In the genomic region with DNA sequence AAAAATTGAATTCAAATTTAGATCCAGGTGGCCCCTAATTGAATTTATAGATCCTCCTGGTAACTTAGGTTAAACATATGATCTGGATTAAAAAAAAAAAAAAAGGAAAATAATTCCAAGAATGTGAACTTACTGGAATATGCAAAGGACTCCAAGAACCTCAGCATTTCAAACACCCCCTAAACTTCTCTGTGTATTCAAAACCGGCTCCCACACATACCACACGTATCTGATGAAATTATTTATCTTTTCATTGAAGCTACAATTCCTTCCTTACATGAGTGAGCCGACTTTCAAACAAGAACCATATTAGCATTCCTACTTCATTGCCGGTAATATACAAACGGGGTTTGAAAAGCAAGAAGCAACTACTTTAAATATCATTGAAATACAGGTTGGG, we compare ENCODE assay signal across 24 cellular contexts.
DNase-seq lines count a peak whose midpoint lies in the region; ATAC-seq, FAIRE-seq and TF ChIP-seq lines count a peak whose summit lies in the region.
"Had no signal": no experiment of that assay in that cellular context is flagged by ENCODE, and none has a peak within 500 bp of the region (broad histone marks: within the 10 kb centered on the region; RNA-seq: fewer than 3 reads in every experiment).

No MANE protein-coding gene starts in this region.

- no peak overlapping the region for H3K4me3 ChIP-seq in fibroblast of villous mesenchyme (ENCODE audit: low read depth, low read length)
- H3K4me3 ChIP-seq: thyroid gland had no signal

- H3K9me3 Mint-ChIP-seq in endothelial cell (ENCODE audit: unreplicated experiment) = no peaks in the 10 kb centered on the region
- H3K9me3 Mint-ChIP-seq: activated T-cell treated with anti-CD3 and anti-CD28 coated beads, Interleukin-2, amount 50 U/mL, for 24 hours had no signal

- H3K27me3 Mint-ChIP-seq in endothelial cell (ENCODE audit: unreplicated experiment) = peaks cover 2% of the 10 kb centered on the region

- H3K4me3 Mint-ChIP-seq in endothelial cell (ENCODE audit: unreplicated experiment) = no peak overlapping the region
- H3K4me3 Mint-ChIP-seq: activated T-cell treated with anti-CD3 and anti-CD28 coated beads, Interleukin-2, amount 50 U/mL, for 24 hours; naive thymus-derived CD8-positive, alpha-beta T cell had no signal

- DNase-seq in EL = peak; percentile 73
- peak; percentile 24 for DNase-seq in astrocyte of the hippocampus (ENCODE audit: low read depth, low spot score)
- peak; percentile 43 for DNase-seq in fibroblast of villous mesenchyme (ENCODE audit: low read depth)
- DNase-seq in renal cortical epithelial cell (ENCODE audit: low read depth) = peak; percentile 43
- no peak for DNase-seq in effector CD4-positive, alpha-beta T cell
- DNase-seq in GM12891 (ENCODE audit: insufficient read length, low spot score) = no peak
- DNase-seq in endothelial cell (ENCODE audit: low spot score) = no peak
- DNase-seq: activated CD4-positive, CD25-positive, alpha-beta regulatory T cell treated with anti-CD3 and anti-CD28 coated beads, Interleukin-2, amount 50 U/mL, for 72 hours; activated naive CD4-positive, alpha-beta T cell treated with Interleukin-2 at 50 U/mL for 16 hours; activated T-cell treated with anti-CD3 and anti-CD28 coated beads, Interleukin-2, amount 50 U/mL, for 24 hours; AML-193; aorta; cerebellar nuclear complex; DMS79; kidney; naive thymus-derived CD8-positive, alpha-beta T cell; NCI-H2107; NCI-H510A treated with DMSO at 0.1 percent for 48 hours; posterior cingulate gyrus; stimulated activated CD4-positive, alpha-beta T cell treated with anti-CD3 and anti-CD28 coated beads, Interleukin-2, amount 100 ng/mL, for 48 hours; stimulated activated naive CD8-positive, alpha-beta T cell treated with anti-CD3 and anti-CD28 coated beads, Interleukin-15, Interleukin-2, amounts not matched to agents 100 U/mL and 50 U/mL, for 24 hours; thyroid gland had no signal

- no peaks in the 10 kb centered on the region for H3K36me3 Mint-ChIP-seq in endothelial cell (ENCODE audit: low read depth, unreplicated experiment)
- H3K36me3 Mint-ChIP-seq: naive thymus-derived CD8-positive, alpha-beta T cell had no signal

- no peak for FAIRE-seq in GM12891 (lab: Jason Lieb, UNC)
- FAIRE-seq: kidney had no signal

- no peak for TF ChIP-seq CTCF in fibroblast of villous mesenchyme (IDR thresholded peaks at IDR 0.05; ENCODE audit: insufficient read depth, low read depth, low read length)
- no peak for TF ChIP-seq CTCF in endothelial cell (IDR thresholded peaks at IDR 0.05; ENCODE audit: unreplicated experiment)

- no peaks in the 10 kb centered on the region for H3K4me1 Mint-ChIP-seq in endothelial cell (ENCODE audit: unreplicated experiment)

- H3K27ac Mint-ChIP-seq in endothelial cell (ENCODE audit: unreplicated experiment) = no peak overlapping the region
- H3K27ac Mint-ChIP-seq: activated T-cell treated with anti-CD3 and anti-CD28 coated beads, Interleukin-2, amount 50 U/mL, for 24 hours; naive thymus-derived CD8-positive, alpha-beta T cell had no signal

- no peak for ATAC-seq in GM18498 (IDR thresholded peaks at IDR 0.05; ENCODE audit: unreplicated experiment)
- ATAC-seq: foreskin keratinocyte; naive thymus-derived CD8-positive, alpha-beta T cell; stimulated activated naive CD8-positive, alpha-beta T cell treated with anti-CD3 and anti-CD28 coated beads, Interleukin-15, Interleukin-2, amounts not matched to agents 100 U/mL and 50 U/mL, for 24 hours had no signal

- no peak for TF ChIP-seq POLR2A in GM12891 (IDR thresholded peaks at IDR 0.05; ENCODE audit: low read depth, low read length)

TF ChIP-seq in GM12891, 5 proteins besides CTCF, POLR2A, EP300 and RAD21:
- no peak for TF ChIP-seq POU2F2 (IDR thresholded peaks at IDR 0.05; ENCODE audit: low read depth, low read length)
- TF ChIP-seq SPI1 (IDR thresholded peaks at IDR 0.05; ENCODE audit: low read depth, low read length) = no peak
- no peak for TF ChIP-seq PAX5 (IDR thresholded peaks at IDR 0.05; ENCODE audit: insufficient read depth, low read length, severe bottlenecking)
- TF ChIP-seq POLR2AphosphoS5 (IDR thresholded peaks at IDR 0.05; ENCODE audit: low read depth, low read length) = no peak
- TF ChIP-seq TAF1 (IDR thresholded peaks at IDR 0.05; ENCODE audit: low read depth, low read length) = no peak

Comparison
In these comparisons a context has a peak if more than half of its experiments do, and no peak if none do; other contexts are left out.
1. DNase-seq: peak in EL (single experiment), astrocyte of the hippocampus (single experiment), fibroblast of villous mesenchyme (single experiment) and renal cortical epithelial cell (single experiment); none in effector CD4-positive, alpha-beta T cell (single experiment), GM12891 (single experiment) and endothelial cell (single experiment).